22 cellular contexts compared by ENCODE assay signal in genomic region chr13:111168116-111168515, GRCh38.
"Had no signal": no experiment of that assay in that cellular context is flagged by ENCODE, and none has a peak within 500 bp of the region (broad histone marks: within the 10 kb centered on the region; RNA-seq: fewer than 3 reads in every experiment).

No MANE protein-coding gene starts in this region.

- H3K4me3 Mint-ChIP-seq: activated CD4-positive, alpha-beta T cell treated with anti-CD3 and anti-CD28 coated beads, Interleukin-2, amount 10 ng/mL, durations not matched to agents 7 days and 5 days; activated CD8-positive, alpha-beta T cell treated with anti-CD3 and anti-CD28 coated beads, Interleukin-2, amount 10 ng/mL, durations not matched to agents 7 days and 5 days; activated T-cell treated with anti-CD3 and anti-CD28 coated beads, Interleukin-2, amount 50 U/mL, for 4 hours; natural killer cell treated with Interleukin-12 subunit alpha and Interleukin-12 subunit beta and Interleukin-15 and Interleukin-18, amount 100 ng/mL, for 72 hours had no signal

- H3K4me3 ChIP-seq: colonic mucosa, heart left ventricle, tibial nerve, vagina had no signal

- DNase-seq: activated CD4-positive, alpha-beta T cell treated with anti-CD3 and anti-CD28 coated beads, Interleukin-2, amount 10 ng/mL, durations not matched to agents 7 days and 5 days; activated CD8-positive, alpha-beta T cell treated with anti-CD3 and anti-CD28 coated beads, Interleukin-2, amount 10 ng/mL, durations not matched to agents 7 days and 5 days; activated effector memory CD4-positive, alpha-beta T cell treated with Interleukin-2 at 50 U/mL for 16 hours; activated naive CD4-positive, alpha-beta T cell treated with anti-CD3 and anti-CD28 coated beads, Interleukin-2, amount 50 U/mL, for 16 hours; activated T-cell treated with anti-CD3 and anti-CD28 coated beads, Interleukin-2, amount 50 U/mL, for 4 hours; aorta; brain microvascular endothelial cell; central memory CD4-positive, alpha-beta T cell; colonic mucosa; heart left ventricle; left ventricle myocardium superior; retina; stimulated activated CD4-positive, alpha-beta T cell treated with anti-CD3 and anti-CD28 coated beads, Interleukin-12 subunit alpha, Interleukin-12 subunit beta, amount 100 ng/mL, for 4 hours; stimulated activated CD4-positive, alpha-beta T cell treated with anti-CD3 and anti-CD28 coated beads, Interleukin-1b, Interleukin-23, amount 100 ng/mL, for 48 hours; stimulated activated CD8-positive, alpha-beta memory T cell treated with anti-CD3 and anti-CD28 coated beads, Interleukin-4, amount 100 ng/mL, for 48 hours; stimulated activated naive CD4-positive, alpha-beta T cell; T-helper 1 cell; T1000 had no signal

- H3K27ac ChIP-seq: brain microvascular endothelial cell, heart left ventricle, tibial nerve, vagina had no signal

- H3K36me3 ChIP-seq: brain microvascular endothelial cell, colonic mucosa, vagina had no signal

- H3K9me3 ChIP-seq: colonic mucosa, heart left ventricle, tibial nerve, vagina had no signal

- H3K27me3 ChIP-seq: brain microvascular endothelial cell, colonic mucosa, heart left ventricle, tibial nerve, vagina had no signal

- H3K27ac Mint-ChIP-seq: natural killer cell treated with Interleukin-12 subunit alpha and Interleukin-12 subunit beta and Interleukin-15 and Interleukin-18, amount 100 ng/mL, for 72 hours had no signal

- ATAC-seq: activated CD4-positive, CD25-positive, alpha-beta regulatory T cell treated with anti-CD3 and anti-CD28 coated beads, Interleukin-2, amount 50 U/mL, for 24 hours; activated CD8-positive, alpha-beta T cell treated with anti-CD3 and anti-CD28 coated beads, Interleukin-2, amount 10 ng/mL, durations not matched to agents 7 days and 5 days; activated T-cell treated with anti-CD3 and anti-CD28 coated beads, Interleukin-2, amount 50 U/mL, for 4 hours; left ventricle myocardium superior; natural killer cell treated with Interleukin-12 subunit alpha and Interleukin-12 subunit beta and Interleukin-15 and Interleukin-18, amount 100 ng/mL, for 72 hours had no signal

- H3K27me3 Mint-ChIP-seq: activated CD4-positive, alpha-beta T cell treated with anti-CD3 and anti-CD28 coated beads, Interleukin-2, amount 10 ng/mL, durations not matched to agents 7 days and 5 days; natural killer cell treated with Interleukin-12 subunit alpha and Interleukin-12 subunit beta and Interleukin-15 and Interleukin-18, amount 100 ng/mL, for 72 hours had no signal

- H3K9me3 Mint-ChIP-seq: activated T-cell treated with anti-CD3 and anti-CD28 coated beads, Interleukin-2, amount 50 U/mL, for 4 hours; natural killer cell treated with Interleukin-12 subunit alpha and Interleukin-12 subunit beta and Interleukin-15 and Interleukin-18, amount 100 ng/mL, for 72 hours had no signal
